8 cellular contexts compared by ENCODE assay signal in the genomic region with DNA sequence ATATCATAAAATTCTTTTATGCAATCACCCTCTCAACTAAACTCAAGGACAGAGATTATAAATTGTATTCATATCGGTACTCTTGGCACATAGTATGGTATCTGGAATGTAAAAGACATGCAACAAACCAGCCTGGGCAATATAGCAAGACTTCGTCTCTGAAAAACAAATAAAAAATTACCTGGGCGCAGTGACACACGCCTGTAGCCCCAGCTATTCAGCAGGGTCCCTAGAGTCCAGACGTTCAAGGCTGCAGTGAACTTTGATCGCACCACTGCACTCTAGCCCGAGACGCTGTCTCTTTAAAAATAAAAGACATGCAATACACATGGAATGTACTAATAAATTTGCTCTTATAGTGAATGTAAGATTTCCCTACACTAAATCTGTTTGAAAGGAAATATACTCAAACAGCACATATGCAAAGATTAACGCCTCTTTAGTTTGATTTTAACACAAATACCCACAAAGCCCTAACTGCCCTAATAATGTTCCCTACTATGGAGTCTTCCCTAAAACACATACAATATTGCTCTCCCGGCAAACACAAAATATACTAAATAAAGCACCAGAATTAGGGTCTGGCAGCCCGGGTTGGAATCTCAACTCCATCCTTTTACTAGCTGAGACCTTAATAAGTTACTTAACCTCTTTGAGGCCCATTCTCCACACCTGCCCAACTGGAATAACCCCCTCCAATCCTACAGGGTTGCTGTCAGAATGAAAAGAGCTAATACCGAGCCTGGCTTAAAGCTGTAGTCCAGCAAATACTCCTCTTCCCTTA. TPM values are rescaled to one million over a fixed set of nuclear protein-coding genes. Genes with fewer than 3 reads are reported as not detected.
DNase-seq lines count a peak whose midpoint lies in the region; ATAC-seq and TF ChIP-seq lines count a peak whose summit lies in the region.

No MANE protein-coding gene starts in this region.

- no peaks in the 10 kb centered on the region for H3K27me3 ChIP-seq in esophagus muscularis mucosa
- H3K27me3 ChIP-seq in psoas muscle (ENCODE audit: insufficient read depth in 3 of 3, low read length in 2 of 3), result no peaks in the 10 kb centered on the region

- DNase-seq in GM12864 (ENCODE audit: low read depth), result no peak
- peak; percentile 34 for DNase-seq in RWPE1 (ENCODE audit: low spot score)
- DNase-seq in esophagus muscularis mucosa (ENCODE audit: extremely low spot score), result no peak
- DNase-seq in psoas muscle, result no peak
- DNase-seq in DMS153 treated with DMSO at 0.1 percent for 48 hours (lab: John Stamatoyannopoulos, UW; ENCODE audit: unreplicated experiment), result no peak
- no peak for DNase-seq in glomerular visceral epithelial cell (ENCODE audit: extremely low spot score)

- H3K9me3 ChIP-seq in esophagus muscularis mucosa, result no peaks in the 10 kb centered on the region
- H3K9me3 ChIP-seq in psoas muscle, result no peaks in the 10 kb centered on the region

- CTCF ChIA-PET in RWPE1 (lab: Yijun Ruan, JAX), result interaction anchor here (0.7 kb wide), 2 partner anchors 72 to 685 kb away, joined by 3 read pairs; no protein-coding TSS in a partner anchor

- ATAC-seq in psoas muscle, result peak in 1 of 4 donors; percentile 44
- no peak for ATAC-seq in GM18907 (IDR thresholded peaks at IDR 0.05; ENCODE audit: unreplicated experiment)
- no peak for ATAC-seq in HG02678 (IDR thresholded peaks at IDR 0.05; ENCODE audit: unreplicated experiment)

- TF ChIP-seq POLR2A in esophagus muscularis mucosa (IDR thresholded peaks at IDR 0.05; ENCODE audit: low read depth), result no peak

- TF ChIP-seq CTCF in GM12864 (IDR thresholded peaks at IDR 0.05; ENCODE audit: low read depth, low read length, missing control alignments), result no peak
- TF ChIP-seq CTCF in RWPE1 (conservative IDR thresholded peaks at IDR 0.05; ENCODE audit: low read depth), result no peak
- no peak for TF ChIP-seq CTCF in esophagus muscularis mucosa (IDR thresholded peaks at IDR 0.05)
- no peak for TF ChIP-seq CTCF in psoas muscle (IDR thresholded peaks at IDR 0.05)

- H3K27ac ChIP-seq in RWPE1 (no peak overlapping the region), esophagus muscularis mucosa (replicated peaks in 1 of 4) (peak overlapping the region; percentile 89 to 92 (median 90)), psoas muscle (peak overlapping the region; percentile 97)

- POLR2A ChIA-PET in RWPE1 (lab: Yijun Ruan, JAX; ENCODE audit: low non-redundant PET), result interaction anchor here (0.5 kb wide), 1 partner anchor 856 kb away, joined by 3 read pairs; no protein-coding TSS in a partner anchor

- H3K4me1 ChIP-seq in esophagus muscularis mucosa (peaks cover 5 to 20% (median 16%) of the 10 kb centered on the region in 4 donors), psoas muscle (peaks cover 37% of the 10 kb centered on the region)

- no peak for TF ChIP-seq EP300 in esophagus muscularis mucosa (IDR thresholded peaks at IDR 0.05)

- peak overlapping the region; percentile 97 for H3K4me3 ChIP-seq in GM12864 (ENCODE audit: low read depth, low read length)
- peak overlapping the region; percentile 76 to 86 (median 77) for H3K4me3 ChIP-seq in esophagus muscularis mucosa
- peak overlapping the region; percentile 90 for H3K4me3 ChIP-seq in psoas muscle

- no peaks in the 10 kb centered on the region for H3K36me3 ChIP-seq in esophagus muscularis mucosa
- peaks cover 3 to 9% of the 10 kb centered on the region in 2 donors for H3K36me3 ChIP-seq in psoas muscle (ENCODE audit: insufficient read depth in 1 of 2, low read depth in 1 of 2)

- intact Hi-C loops in esophagus muscularis mucosa (cut with DNase I), result loop anchor here (10.0 kb wide), 1 partner anchor 1331 kb away; the partner anchor contains the start of gene C17orf58
- intact Hi-C loops in psoas muscle (cut with DNase I), result loop anchor here (5.0 to 10.0 kb wide), 3 partner anchors 197 to 849 kb away; no protein-coding TSS in a partner anchor

- WGBS in esophagus muscularis mucosa, result 65% methylated on average over 12 of the region's 12 CpGs
- 29 to 48% (median 34%) methylated on average over 12 of the region's 12 CpGs for WGBS in psoas muscle, 3 donors

RNA-seq across cellular contexts. Expression of gene ABCA5, which starts 1.2 kb away (rescaled TPM):
- total RNA-seq in esophagus muscularis mucosa (10 to 100 TPM in 2 of 4 donors, 1 to 10 TPM in 2; 8.8 to 20.8 (median 11.5) TPM), psoas muscle (10 to 100 TPM; 54.9 to 81.5 (median 75.0) TPM)
- polyA plus RNA-seq in psoas muscle, result 10 to 100 TPM in 2 of 3 donors, 1 to 10 TPM in 1; 8.7 to 32.3 (median 28.5) TPM
